8 cellular contexts compared by ENCODE assay signal in the genomic region with DNA sequence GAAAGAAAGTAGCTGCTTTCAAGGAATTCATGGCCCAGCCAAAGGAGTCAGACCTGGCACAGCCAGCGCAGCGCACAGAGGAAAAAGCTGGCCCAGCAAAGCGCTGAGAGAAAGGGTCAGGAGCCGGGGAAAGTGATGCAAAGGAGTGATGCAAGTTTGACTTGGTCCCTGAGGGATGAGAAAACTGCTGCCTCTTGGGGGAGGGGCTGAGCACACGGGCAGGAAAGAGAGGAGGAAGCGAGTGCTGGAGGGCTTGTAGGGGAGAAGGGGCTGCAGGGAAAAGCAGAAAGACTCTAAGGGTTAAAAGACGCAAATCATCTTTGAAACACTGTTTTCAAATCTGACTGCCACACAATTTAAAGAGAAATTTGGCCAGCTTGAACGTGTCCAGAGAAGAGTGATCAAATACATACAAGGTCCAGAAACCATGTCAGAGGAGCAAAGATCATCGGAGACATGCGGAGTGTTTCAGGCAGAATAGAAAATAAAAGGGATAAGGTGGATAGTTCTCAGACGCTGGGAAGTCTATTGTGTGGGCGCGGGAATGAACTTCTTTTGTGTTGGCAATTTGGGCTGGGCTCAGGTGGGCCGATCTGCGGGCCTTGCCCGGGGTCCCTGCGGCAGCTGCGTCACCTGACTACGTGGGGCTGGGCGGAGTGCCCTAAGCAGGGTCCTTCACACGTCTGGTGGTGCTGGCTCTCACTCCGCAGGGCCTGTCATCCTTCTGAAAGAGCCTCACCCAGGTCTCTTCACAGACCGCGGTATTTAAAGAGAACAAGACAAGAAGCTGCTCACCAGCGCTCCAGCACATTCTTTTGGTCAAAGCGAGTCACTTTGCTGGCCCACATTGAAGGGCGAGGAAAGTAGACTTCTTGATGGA. TPM values are rescaled to one million over a fixed set of nuclear protein-coding genes. Genes with fewer than 3 reads are reported as not detected.
DNase-seq lines count a peak whose midpoint lies in the region; ATAC-seq and TF ChIP-seq lines count a peak whose summit lies in the region.

No MANE protein-coding gene starts in this region.

- H3K27me3 ChIP-seq in H7 (ENCODE audit: control insufficient read depth, insufficient read depth, low read length) (no peaks in the 10 kb centered on the region), iPS-18a (ENCODE audit: control insufficient read depth, insufficient read depth, low read length) (peaks cover 24% of the 10 kb centered on the region), gastrocnemius medialis (no peaks in the 10 kb centered on the region)

- no peak overlapping the region for H3K27ac Mint-ChIP-seq in stimulated activated effector memory CD8-positive, alpha-beta T cell treated with anti-CD3 and anti-CD28 coated beads, Interleukin-12 subunit alpha, Interleukin-12 subunit beta, amount 100 ng/mL, for 72 hours

- H3K9me3 Mint-ChIP-seq in stimulated activated effector memory CD8-positive, alpha-beta T cell treated with anti-CD3 and anti-CD28 coated beads, Interleukin-12 subunit alpha, Interleukin-12 subunit beta, amount 100 ng/mL, for 72 hours = no peaks in the 10 kb centered on the region

- peaks cover 43% of the 10 kb centered on the region for H3K36me3 Mint-ChIP-seq in stimulated activated effector memory CD8-positive, alpha-beta T cell treated with anti-CD3 and anti-CD28 coated beads, Interleukin-12 subunit alpha, Interleukin-12 subunit beta, amount 100 ng/mL, for 72 hours

- no peak overlapping the region for H3K27ac ChIP-seq in iPS-18a (ENCODE audit: low read length)
- H3K27ac ChIP-seq in gastrocnemius medialis = peak overlapping the region; percentile 44 to 58 (median 50)

- no peak for TF ChIP-seq CTCF in astrocyte of the spinal cord (IDR thresholded peaks at IDR 0.05; ENCODE audit: low read depth, low read length)
- no peak for TF ChIP-seq CTCF in gastrocnemius medialis (IDR thresholded peaks at IDR 0.05 in 4 of 5, conservative IDR thresholded peaks at IDR 0.05 in 1 of 5)

- no peak overlapping the region for H3K4me3 Mint-ChIP-seq in stimulated activated effector memory CD8-positive, alpha-beta T cell treated with anti-CD3 and anti-CD28 coated beads, Interleukin-12 subunit alpha, Interleukin-12 subunit beta, amount 100 ng/mL, for 72 hours

- intact Hi-C loops in gastrocnemius medialis (cut with DNase I; ENCODE audit: low total_unique reads) = no loop called here

- ATAC-seq in gastrocnemius medialis = peak; percentile 55 to 60
- no peak for ATAC-seq in stimulated activated effector memory CD8-positive, alpha-beta T cell treated with anti-CD3 and anti-CD28 coated beads, Interleukin-12 subunit alpha, Interleukin-12 subunit beta, amount 100 ng/mL, for 72 hours

- H3K9ac ChIP-seq in iPS-18a (ENCODE audit: low read length) = peak overlapping the region; percentile 55

- DNase-seq in H7 (peak; percentile 81), astrocyte of the spinal cord (ENCODE audit: low read depth, low spot score) (peak; percentile 63), gastrocnemius medialis (peak in 1 of 2 donors; percentile 49), DMS114 treated with DMSO at 0.1 percent for 48 hours (lab: John Stamatoyannopoulos, UW; ENCODE audit: unreplicated experiment) (no peak), A172 (ENCODE audit: low spot score) (no peak), SKM-1 (lab: John Stamatoyannopoulos, UW; ENCODE audit: unreplicated experiment) (no peak)
- DNase-seq in stimulated activated effector memory CD8-positive, alpha-beta T cell treated with anti-CD3 and anti-CD28 coated beads, Interleukin-12 subunit alpha, Interleukin-12 subunit beta, amount 100 ng/mL, for 72 hours (ENCODE audit: low spot score in 2 of 2) = no peak

- H3K4me3 ChIP-seq in H7 (ENCODE audit: insufficient read depth, low read depth, low read length) = peak overlapping the region; percentile 41
- peak overlapping the region; percentile 17 for H3K4me3 ChIP-seq in astrocyte of the spinal cord (ENCODE audit: low read depth, low read length)
- H3K4me3 ChIP-seq in iPS-18a (ENCODE audit: low read length) = peak overlapping the region; percentile 71
- H3K4me3 ChIP-seq in gastrocnemius medialis = peak overlapping the region in 3 of 4 donors; percentile 2 to 15 (median 9)

- peaks cover 12% of the 10 kb centered on the region for H3K4me1 ChIP-seq in iPS-18a (ENCODE audit: control insufficient read depth, low read depth, low read length)
- H3K4me1 ChIP-seq in gastrocnemius medialis = no peaks in the 10 kb centered on the region

- H3K36me3 ChIP-seq in H7 (replicated peaks; ENCODE audit: control insufficient read depth, insufficient read depth, low read length) (no peaks in the 10 kb centered on the region), iPS-18a (ENCODE audit: control insufficient read depth, low read depth, low read length) (no peaks in the 10 kb centered on the region), gastrocnemius medialis (no peaks in the 10 kb centered on the region)

- peaks cover 25% of the 10 kb centered on the region for H3K4me1 Mint-ChIP-seq in stimulated activated effector memory CD8-positive, alpha-beta T cell treated with anti-CD3 and anti-CD28 coated beads, Interleukin-12 subunit alpha, Interleukin-12 subunit beta, amount 100 ng/mL, for 72 hours

- in situ Hi-C loops in astrocyte of the spinal cord (cut with HindIII; ENCODE audit: low sequenced_read_pairs) (no loop called here), gastrocnemius medialis (cut with MboI; ENCODE audit: low sequenced_read_pairs in 4 of 4) (no loop called here)

- no peak for TF ChIP-seq POLR2A in gastrocnemius medialis (IDR thresholded peaks at IDR 0.05)

- H3K9me3 ChIP-seq in iPS-18a (ENCODE audit: control insufficient read depth, low read depth, low read length) (no peaks in the 10 kb centered on the region), gastrocnemius medialis (no peaks in the 10 kb centered on the region)

RNA-seq across cellular contexts. Expression of a gene that starts 18.1 kb away (rescaled TPM):
- total RNA-seq in H7 (2014; rRNA removed; shearing (Covaris generic)) = 2.1 and 2.4 TPM in 2 replicates
- total RNA-seq in gastrocnemius medialis = 1 to 10 TPM; 6.5 to 10.0 (median 7.2) TPM
- total RNA-seq in A172 (2014; rRNA removed; shearing (Covaris generic)) = 1.5 and 2.2 TPM in 2 replicates

Comparison
In these comparisons a context has a peak if more than half of its experiments do, and no peak if none do; other contexts are left out.
1. DNase-seq: peak in H7 (single experiment) and astrocyte of the spinal cord (single experiment); none in DMS114 treated with DMSO at 0.1 percent for 48 hours (single experiment), A172 (single experiment), stimulated activated effector memory CD8-positive, alpha-beta T cell treated with anti-CD3 and anti-CD28 coated beads, Interleukin-12 subunit alpha, Interleukin-12 subunit beta, amount 100 ng/mL, for 72 hours (0 of 2) and SKM-1 (single experiment).
2. H3K4me3 ChIP-seq: peak in every context shown above with its lines; median percentile 71 in iPS-18a; 41 in H7; 17 in astrocyte of the spinal cord; 9 in gastrocnemius medialis.